ENCODE assay signal across 8 cellular contexts in the genomic region with DNA sequence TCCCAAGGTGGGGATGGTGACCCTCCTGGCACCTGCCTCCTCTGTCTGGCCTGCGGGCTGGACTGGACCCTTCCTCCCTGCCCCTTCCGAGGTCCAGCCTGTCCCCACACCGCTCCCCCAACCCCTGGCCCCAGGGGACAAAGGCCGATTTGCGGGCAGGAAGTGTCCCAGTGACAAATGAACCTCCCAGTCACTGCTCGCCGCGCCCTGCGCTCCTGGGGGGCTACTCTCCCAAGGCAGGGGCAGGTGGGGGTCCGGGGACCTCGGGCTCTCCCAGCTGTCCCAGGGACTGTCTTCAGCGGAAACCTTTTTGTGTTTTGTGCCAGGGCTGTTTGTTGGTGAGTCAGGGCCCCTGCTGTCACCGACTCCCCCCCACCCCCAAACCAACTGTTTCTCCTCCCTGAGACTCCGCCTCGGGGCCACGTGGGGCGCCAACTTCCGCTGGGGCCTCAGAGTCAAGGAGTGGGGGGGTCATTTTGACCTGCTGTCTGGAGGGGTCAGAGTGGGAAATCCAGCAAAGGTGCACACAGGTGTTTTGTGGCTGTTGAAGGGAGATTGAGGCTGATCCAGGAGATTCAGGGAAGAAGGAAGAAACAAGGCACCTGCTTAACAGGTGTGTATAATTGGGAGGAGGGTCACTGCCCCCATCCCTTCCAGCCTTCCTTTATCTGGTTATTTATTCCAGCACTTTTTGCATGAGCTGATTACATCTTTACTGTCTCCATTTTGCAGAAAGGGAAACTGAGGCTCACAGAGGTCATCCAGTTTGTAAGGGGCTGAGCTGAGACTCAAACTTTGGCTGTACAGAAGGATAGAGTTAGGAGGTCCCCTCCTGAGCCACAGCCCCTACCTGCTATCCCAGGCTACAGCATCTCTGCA. TPM values are rescaled to one million over a fixed set of nuclear protein-coding genes. Genes with fewer than 3 reads are reported as not detected.
DNase-seq lines count a peak whose midpoint lies in the region; FAIRE-seq and TF ChIP-seq lines count a peak whose summit lies in the region.

No MANE protein-coding gene starts in this region.

- peak; percentile 54; the same call in 1 of the 2 replicates for TF ChIP-seq POLR2A in GM12891 (IDR thresholded peaks at IDR 0.05; ENCODE audit: low read depth, low read length)

- peak overlapping the region; percentile 99 for H3K4me2 ChIP-seq in astrocyte (ENCODE audit: low read length)

- H3K79me2 ChIP-seq in astrocyte (ENCODE audit: insufficient read depth, low read length) = peaks cover 2% of the 10 kb centered on the region

- peaks cover 2% of the 10 kb centered on the region for H3K4me1 Mint-ChIP-seq in astrocyte (ENCODE audit: low read depth, unreplicated experiment)

- no peaks in the 10 kb centered on the region for H3K27me3 ChIP-seq in astrocyte (ENCODE audit: insufficient read depth, low read length)

- H3K4me3 ChIP-seq in astrocyte (ENCODE audit: insufficient read depth, low read depth, low read length) = peak overlapping the region; percentile 70

- peaks cover 4% of the 10 kb centered on the region for H3K27me3 Mint-ChIP-seq in astrocyte (ENCODE audit: low read depth, unreplicated experiment)

- DNase-seq in GM12891 (ENCODE audit: insufficient read length, low spot score) (peak; percentile 80), HTR-8/SVneo (ENCODE audit: insufficient read length, low spot score) (peak; percentile 68), T1000 (lab: John Stamatoyannopoulos, UW) (peak; percentile 10), astrocyte (ENCODE audit: low read depth) (peak; percentile 22), iPS-NIHi11 (ENCODE audit: low spot score) (peak; percentile 70), cortex of kidney (lab: John Stamatoyannopoulos, UW) (no peak), islet precursor cell (no peak)
- peak; percentile 59 for DNase-seq in stimulated activated CD4-positive, alpha-beta T cell treated with anti-CD3 and anti-CD28 coated beads, Interleukin-12 subunit alpha, Interleukin-12 subunit beta, amount 100 ng/mL, for 4 hours

- peak overlapping the region; percentile 77 for H3K9ac ChIP-seq in astrocyte (ENCODE audit: low read length)

- H2AFZ ChIP-seq in astrocyte (ENCODE audit: low read depth, low read length) = peak overlapping the region; percentile 80

- H3K4me3 Mint-ChIP-seq in astrocyte (ENCODE audit: unreplicated experiment) = peak overlapping the region; percentile 86

- no peak overlapping the region for H3K27ac ChIP-seq in astrocyte (ENCODE audit: low read depth, low read length)

- peaks cover 15% of the 10 kb centered on the region for H3K36me3 Mint-ChIP-seq in astrocyte (ENCODE audit: low read depth, unreplicated experiment)

- H3K9me3 Mint-ChIP-seq in astrocyte (ENCODE audit: unreplicated experiment) = no peaks in the 10 kb centered on the region

- FAIRE-seq in GM12891 (lab: Jason Lieb, UNC) (peak; percentile 76), HTR-8/SVneo (lab: Jason Lieb, UNC) (no peak), astrocyte (lab: Jason Lieb, UNC) (no peak)

- peaks cover 17% of the 10 kb centered on the region for H3K4me1 ChIP-seq in astrocyte (ENCODE audit: insufficient read depth, low read length)

- peak overlapping the region; percentile 2 for H3K27ac Mint-ChIP-seq in astrocyte (ENCODE audit: unreplicated experiment)

- H4K20me1 ChIP-seq in astrocyte (ENCODE audit: insufficient read depth, low read length) = no peaks in the 10 kb centered on the region

- no peaks in the 10 kb centered on the region for H3K36me3 ChIP-seq in astrocyte (ENCODE audit: insufficient read depth, low read length)

- TF ChIP-seq CTCF in astrocyte (IDR thresholded peaks at IDR 0.05; ENCODE audit: insufficient read depth, low read depth, low read length) = no peak

- no peaks in the 10 kb centered on the region for H3K9me3 ChIP-seq in astrocyte (ENCODE audit: insufficient read depth, low read depth, low read length)

TF ChIP-seq in GM12891, 5 proteins besides CTCF, POLR2A, EP300 and RAD21:
- TF ChIP-seq POLR2AphosphoS5 (IDR thresholded peaks at IDR 0.05; ENCODE audit: low read depth, low read length) = no peak; the same call in 1 of the 2 replicates
- peak; percentile 44; the same call in 1 of the 2 replicates for TF ChIP-seq POU2F2 (IDR thresholded peaks at IDR 0.05; ENCODE audit: low read depth, low read length)
- no peak; the same call in 1 of the 2 replicates for TF ChIP-seq TAF1 (IDR thresholded peaks at IDR 0.05; ENCODE audit: low read depth, low read length)

RNA-seq across cellular contexts. Expression of gene PGPEP1, which starts 0.8 kb away (rescaled TPM):
- polyA plus RNA-seq in GM12891 (2012; ENCODE audit: low read depth, missing spikeins) = 22.1 TPM
- total RNA-seq in astrocyte = 20.6 and 28.4 TPM in 2 replicates

RNA-seq across cellular contexts. Expression of gene LSM4, which starts 18.4 kb away (rescaled TPM):
- 202 TPM for polyA plus RNA-seq in GM12891 (2012; ENCODE audit: low read depth, missing spikeins)
- total RNA-seq in astrocyte = 102 and 127 TPM in 2 replicates

RNA-seq across cellular contexts. Expression of gene GDF15, which starts 44.7 kb away (rescaled TPM):
- 4.9 TPM for polyA plus RNA-seq in GM12891 (2012; ENCODE audit: low read depth, missing spikeins)
- total RNA-seq in astrocyte = 20.5 and 23.2 TPM in 2 replicates

RNA-seq across cellular contexts. Expression of gene LRRC25, which starts 56.2 kb away (rescaled TPM):
- 2.0 TPM for polyA plus RNA-seq in GM12891 (2012; ENCODE audit: low read depth, missing spikeins)
- total RNA-seq in astrocyte = not detected in 2 replicates

RNA-seq across cellular contexts. Expression of gene JUND, which starts 59.8 kb away (rescaled TPM):
- 50.9 TPM for polyA plus RNA-seq in GM12891 (2012; ENCODE audit: low read depth, missing spikeins)
- total RNA-seq in astrocyte = 151 and 161 TPM in 2 replicates

Comparison
In these comparisons a context has a peak if more than half of its experiments do, and no peak if none do; other contexts are left out.
1. DNase-seq: peak in GM12891 (single experiment), HTR-8/SVneo (single experiment), T1000 (single experiment), astrocyte (single experiment), iPS-NIHi11 (single experiment) and stimulated activated CD4-positive, alpha-beta T cell treated with anti-CD3 and anti-CD28 coated beads, Interleukin-12 subunit alpha, Interleukin-12 subunit beta, amount 100 ng/mL, for 4 hours (single experiment); none in cortex of kidney (single experiment) and islet precursor cell (single experiment).